ENCODE assay signal across 10 cellular contexts in genomic region chr1:226123591-226124471, GRCh38.
DNase-seq lines count a peak whose midpoint lies in the region; ATAC-seq and TF ChIP-seq lines count a peak whose summit lies in the region.
"Had no signal": no experiment of that assay in that cellular context is flagged by ENCODE, and none has a peak within 500 bp of the region (broad histone marks: within the 10 kb centered on the region; RNA-seq: fewer than 3 reads in every experiment).

No MANE protein-coding gene starts in this region.

- no peak overlapping the region for H3K4me3 ChIP-seq in iPS-20b (ENCODE audit: low read length)
- H3K4me3 ChIP-seq: SJSA1 had no signal

- peaks cover 23% of the 10 kb centered on the region for H3K27me3 ChIP-seq in iPS-20b (ENCODE audit: insufficient read depth, low read length)
- H3K27me3 ChIP-seq: SJSA1 had no signal

- H3K4me1 Mint-ChIP-seq in stimulated activated naive CD8-positive, alpha-beta T cell treated with anti-CD3 and anti-CD28 coated beads, Interleukin-15, amount 100 ng/mL, for 72 hours: peaks cover 40% of the 10 kb centered on the region

- H3K4me3 Mint-ChIP-seq in stimulated activated naive CD8-positive, alpha-beta T cell treated with anti-CD3 and anti-CD28 coated beads, Interleukin-15, amount 100 ng/mL, for 72 hours: peak overlapping the region; percentile 29 to 30

- DNase-seq in activated T-cell treated with anti-CD3 and anti-CD28 coated beads, Interleukin-2, amount 50 U/mL, for 1 hour: peak; percentile 19
- no peak for DNase-seq in activated T-cell treated with anti-CD3 and anti-CD28 coated beads, Interleukin-2, amount 50 U/mL, for 48 hours
- DNase-seq in RWPE1 (ENCODE audit: low spot score) (peak; percentile 54), NCI-H1048 (lab: John Stamatoyannopoulos, UW) (no peak), NCI-H526 treated with DMSO at 0.1 percent for 48 hours (lab: John Stamatoyannopoulos, UW) (no peak)
- DNase-seq in stimulated activated naive CD8-positive, alpha-beta T cell treated with anti-CD3 and anti-CD28 coated beads, Interleukin-15, amount 100 ng/mL, for 72 hours: no peak
- DNase-seq in activated CD4-positive, CD25-positive, alpha-beta regulatory T cell (lab: John Stamatoyannopoulos, UW): no peak
- DNase-seq: stimulated activated CD4-positive, alpha-beta T cell treated with anti-CD3 and anti-CD28 coated beads, Interleukin-1b, Interleukin-23, amount 100 ng/mL, for 48 hours had no signal

- peak overlapping the region in 1 of 2 donors; percentile 6 for H3K27ac Mint-ChIP-seq in stimulated activated naive CD8-positive, alpha-beta T cell treated with anti-CD3 and anti-CD28 coated beads, Interleukin-15, amount 100 ng/mL, for 72 hours

- POLR2A ChIA-PET in RWPE1 (lab: Yijun Ruan, JAX; ENCODE audit: low non-redundant PET): interaction anchor here (0.6 to 1.6 kb wide), 7 partner anchors 12 to 693 kb away, joined by 3 to 7 read pairs (median 5); partner anchors contain the start of gene H3-3A

- no peaks in the 10 kb centered on the region for H3K9me3 Mint-ChIP-seq in stimulated activated naive CD8-positive, alpha-beta T cell treated with anti-CD3 and anti-CD28 coated beads, Interleukin-15, amount 100 ng/mL, for 72 hours

- H3K36me3 ChIP-seq in iPS-20b (ENCODE audit: insufficient read depth, low read depth, low read length): no peaks in the 10 kb centered on the region
- H3K36me3 ChIP-seq: SJSA1 had no signal

- ATAC-seq in stimulated activated naive CD8-positive, alpha-beta T cell treated with anti-CD3 and anti-CD28 coated beads, Interleukin-15, amount 100 ng/mL, for 72 hours: no peak

- no peaks in the 10 kb centered on the region for H3K9me3 ChIP-seq in iPS-20b (ENCODE audit: insufficient read depth, low read depth, low read length)
- H3K9me3 ChIP-seq: SJSA1 had no signal

- no peak for TF ChIP-seq CTCF in RWPE1 (conservative IDR thresholded peaks at IDR 0.05; ENCODE audit: low read depth)

- H3K9ac ChIP-seq in iPS-20b (ENCODE audit: low read depth, low read length): peak overlapping the region; percentile 31; the same call in 1 of the 2 replicates

- CTCF ChIA-PET in RWPE1 (lab: Yijun Ruan, JAX): interaction anchor here (0.6 to 6.2 kb wide), 18 partner anchors 10 to 185 kb away, joined by 3 to 75 read pairs (median 8); partner anchors contain the start of gene LIN9

- H3K27ac ChIP-seq in RWPE1 (peak overlapping the region; percentile 94), iPS-20b (ENCODE audit: low read length) (no peak overlapping the region)
- H3K27ac ChIP-seq: SJSA1 had no signal

- H3K4me1 ChIP-seq in iPS-20b (ENCODE audit: insufficient read depth, low read length): peaks cover 15% of the 10 kb centered on the region; the same call in 1 of the 2 replicates

- peaks cover 21% of the 10 kb centered on the region for H3K27me3 Mint-ChIP-seq in stimulated activated naive CD8-positive, alpha-beta T cell treated with anti-CD3 and anti-CD28 coated beads, Interleukin-15, amount 100 ng/mL, for 72 hours

Comparison
In these comparisons a context has a peak if more than half of its experiments do, and no peak if none do; other contexts are left out.
1. DNase-seq: peak in activated T-cell treated with anti-CD3 and anti-CD28 coated beads, Interleukin-2, amount 50 U/mL, for 1 hour (single experiment) and RWPE1 (single experiment); none in activated T-cell treated with anti-CD3 and anti-CD28 coated beads, Interleukin-2, amount 50 U/mL, for 48 hours (0 of 2), stimulated activated naive CD8-positive, alpha-beta T cell treated with anti-CD3 and anti-CD28 coated beads, Interleukin-15, amount 100 ng/mL, for 72 hours (0 of 2), activated CD4-positive, CD25-positive, alpha-beta regulatory T cell (0 of 4), NCI-H1048 (single experiment) and NCI-H526 treated with DMSO at 0.1 percent for 48 hours (single experiment).